8 cellular contexts compared by ENCODE assay signal in the genomic region with DNA sequence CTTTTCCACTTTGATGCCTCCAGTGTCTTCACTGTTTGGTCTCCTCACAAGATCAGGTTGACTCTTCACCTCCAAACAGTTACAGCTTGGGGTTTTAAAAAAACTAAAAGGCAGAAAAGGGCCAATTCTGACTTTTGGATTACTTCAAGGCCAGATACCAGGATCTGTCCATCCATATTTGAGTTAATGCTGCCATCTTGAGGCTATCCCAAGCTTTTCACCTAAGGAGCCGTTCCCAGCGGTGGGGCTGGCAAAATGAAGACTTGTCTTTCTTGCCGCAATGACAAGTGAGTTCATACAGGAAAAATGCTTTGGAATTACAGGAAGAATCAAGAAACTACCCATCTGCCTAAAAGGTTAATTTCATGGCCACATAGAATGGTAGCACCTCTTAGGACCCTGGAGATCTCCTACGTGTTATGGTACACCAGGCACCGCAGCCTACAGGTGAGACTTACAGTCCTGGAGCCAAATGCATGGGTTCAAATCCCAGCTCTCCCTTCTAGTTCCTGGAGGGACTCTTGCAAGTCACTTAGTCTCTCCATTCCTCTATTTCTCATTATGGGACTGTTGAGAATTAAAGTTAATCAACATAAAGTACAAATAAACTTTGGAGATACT. TPM values are rescaled to one million over a fixed set of nuclear protein-coding genes. Genes with fewer than 3 reads are reported as not detected.
DNase-seq lines count a peak whose midpoint lies in the region; ATAC-seq and TF ChIP-seq lines count a peak whose summit lies in the region.

No MANE protein-coding gene starts in this region.

- peaks cover 0 to 29% (median 17%) of the 10 kb centered on the region in 4 donors for H3K4me1 Mint-ChIP-seq in naive thymus-derived CD8-positive, alpha-beta T cell

- POLR2A ChIA-PET in naive thymus-derived CD8-positive, alpha-beta T cell (lab: Charles Lee) = interaction anchor here (0.9 kb wide), 1 partner anchor 16 kb away, joined by 3 read pairs; no protein-coding TSS in a partner anchor

- TF ChIP-seq CTCF in GM12872 (IDR thresholded peaks at IDR 0.05; ENCODE audit: insufficient read depth, low read depth, low read length) (peak; percentile 46; the same call in 2 of the 3 replicates), epithelial cell of proximal tubule (conservative IDR thresholded peaks at IDR 0.05; ENCODE audit: low read depth, low read length) (peak; percentile 80)

- peak; percentile 65 for ATAC-seq in HG03378 (IDR thresholded peaks at IDR 0.05; ENCODE audit: unreplicated experiment)
- ATAC-seq in naive thymus-derived CD8-positive, alpha-beta T cell = peak; percentile 52 to 60

- no peaks in the 10 kb centered on the region for H3K9me3 Mint-ChIP-seq in naive thymus-derived CD8-positive, alpha-beta T cell

- DNase-seq in Ammon's horn (ENCODE audit: low spot score) (peak; percentile 78), RKO (ENCODE audit: low spot score) (peak; percentile 68), epithelial cell of proximal tubule (ENCODE audit: low read depth) (peak; percentile 25), SKM-1 treated with dmso at 0.1 percent for 144 hours (lab: John Stamatoyannopoulos, UW; ENCODE audit: unreplicated experiment) (no peak)
- DNase-seq in naive thymus-derived CD8-positive, alpha-beta T cell = peak in 4 of 10 donors; percentile 21 to 53 (median 45)
- DNase-seq in central memory CD4-positive, alpha-beta T cell = no peak

- no peaks in the 10 kb centered on the region for H3K27me3 Mint-ChIP-seq in naive thymus-derived CD8-positive, alpha-beta T cell

- H3K4me3 Mint-ChIP-seq in naive thymus-derived CD8-positive, alpha-beta T cell = no peak overlapping the region

- peaks cover 0 to under 1% (median 0%) of the 10 kb centered on the region in 3 donors for H3K36me3 Mint-ChIP-seq in naive thymus-derived CD8-positive, alpha-beta T cell

- H3K4me3 ChIP-seq in epithelial cell of proximal tubule (ENCODE audit: low read depth, low read length) = no peak overlapping the region

- H3K27ac Mint-ChIP-seq in naive thymus-derived CD8-positive, alpha-beta T cell = peak overlapping the region in 3 of 10 donors; percentile 35 to 79 (median 78)

RNA-seq across cellular contexts. Expression of a gene that starts 6.0 kb away (rescaled TPM):
- total RNA-seq in epithelial cell of proximal tubule = not detected in 2 replicates
- total RNA-seq in naive thymus-derived CD8-positive, alpha-beta T cell = 1 to 10 TPM in 1 of 2 experiments, under 1 TPM in 1; 0.94 to 1.1 TPM
- not detected for polyA plus RNA-seq in naive thymus-derived CD8-positive, alpha-beta T cell

Comparison
In these comparisons a context has a peak if more than half of its experiments do, and no peak if none do; other contexts are left out.
1. DNase-seq: peak in Ammon's horn (single experiment), RKO (single experiment) and epithelial cell of proximal tubule (single experiment); none in central memory CD4-positive, alpha-beta T cell (single experiment) and SKM-1 treated with dmso at 0.1 percent for 144 hours (single experiment).